Comparison of ENCODE assay signal across 17 cellular contexts in the genomic region with DNA sequence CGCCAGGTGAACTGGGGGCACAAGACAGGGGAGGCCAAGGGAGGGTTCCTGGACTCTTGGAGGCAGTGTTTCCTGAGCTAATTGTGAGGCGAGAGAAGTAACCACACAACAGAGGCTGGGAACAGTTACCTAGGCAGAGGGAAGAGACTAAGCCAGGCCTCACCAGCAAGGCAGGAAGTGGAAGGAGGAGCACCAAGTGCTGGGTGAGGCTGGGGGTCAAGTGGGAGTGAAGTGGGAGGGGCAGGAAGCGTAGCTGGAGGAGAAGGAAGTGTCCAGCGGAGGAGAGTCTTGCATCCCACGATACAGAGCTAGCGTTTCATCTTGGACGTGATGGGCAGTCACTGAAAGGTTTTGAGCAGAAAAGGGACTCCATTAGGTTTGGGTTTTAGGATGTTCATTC. TPM values are rescaled to one million over a fixed set of nuclear protein-coding genes. Genes with fewer than 3 reads are reported as not detected.
DNase-seq lines count a peak whose midpoint lies in the region; ATAC-seq and TF ChIP-seq lines count a peak whose summit lies in the region.
"Had no signal": no experiment of that assay in that cellular context is flagged by ENCODE, and none has a peak within 500 bp of the region (broad histone marks: within the 10 kb centered on the region; RNA-seq: fewer than 3 reads in every experiment).

No MANE protein-coding gene starts in this region.

- in situ Hi-C loops in transverse colon (cut with MboI; ENCODE audit: low pct_ligation_motif_present in 1 of 4, low pct_unique_long_range_greater_than_20kb in 1 of 4, low sequenced_read_pairs in 3 of 4) = no loop called here

- DNase-seq in activated CD4-positive, alpha-beta T cell treated with anti-CD3 and anti-CD28 coated beads for 36 hours = no peak
- DNase-seq in activated CD4-positive, alpha-beta T cell treated with anti-CD3 and anti-CD28 coated beads for 1 hour = no peak
- no peak for DNase-seq in central memory CD8-positive, alpha-beta T cell (ENCODE audit: low spot score in 2 of 2)
- DNase-seq in left colon = no peak
- peak; percentile 13 for DNase-seq in transverse colon
- no peak for DNase-seq in nephron progenitor cell
- DNase-seq in activated CD8-positive, alpha-beta memory T cell treated with anti-CD3 and anti-CD28 coated beads for 24 hours = no peak
- DNase-seq in LoVo (ENCODE audit: low spot score) = no peak
- DNase-seq: activated CD4-positive, alpha-beta memory T cell treated with anti-CD3 and anti-CD28 coated beads, Interleukin-2, amount 10 ng/mL, durations not matched to agents 7 days and 5 days; activated T-cell treated with anti-CD3 and anti-CD28 coated beads, Interleukin-2, amount 50 U/mL, for 48 hours; colonic mucosa; HCEC 1CT; NCI-H187; stomach had no signal

- H3K27ac ChIP-seq in transverse colon = peak overlapping the region; percentile 69 to 85 (median 76)
- H3K27ac ChIP-seq: epithelial cell of prostate had no signal

- POLR2A ChIA-PET in activated CD4-positive, alpha-beta T cell treated with anti-CD3 and anti-CD28 coated beads for 36 hours (lab: Charles Lee) = no interaction called here

- no peaks in the 10 kb centered on the region for H3K9me3 ChIP-seq in transverse colon
- H3K9me3 ChIP-seq: colonic mucosa had no signal

- H3K36me3 ChIP-seq in transverse colon = no peaks in the 10 kb centered on the region
- H3K36me3 ChIP-seq: colonic mucosa, stomach had no signal

- TF ChIP-seq EP300 in transverse colon (IDR thresholded peaks at IDR 0.05; ENCODE audit: low read depth) = no peak

- H3K36me3 Mint-ChIP-seq in activated CD4-positive, alpha-beta T cell treated with anti-CD3 and anti-CD28 coated beads for 36 hours (ENCODE audit: low read depth) = peaks cover 3% of the 10 kb centered on the region
- no peaks in the 10 kb centered on the region for H3K36me3 Mint-ChIP-seq in central memory CD8-positive, alpha-beta T cell (ENCODE audit: insufficient read depth)
- H3K36me3 Mint-ChIP-seq in nephron progenitor cell (ENCODE audit: low read depth) = peaks cover 5% of the 10 kb centered on the region

- peaks cover 0 to 4% (median 0%) of the 10 kb centered on the region in 4 donors for H3K4me1 ChIP-seq in transverse colon
- H3K4me1 ChIP-seq: colonic mucosa had no signal

- no peak for TF ChIP-seq POLR2A in transverse colon (IDR thresholded peaks at IDR 0.05)

- peak overlapping the region; percentile 10 for H3K27ac Mint-ChIP-seq in activated CD4-positive, alpha-beta T cell treated with anti-CD3 and anti-CD28 coated beads for 36 hours
- H3K27ac Mint-ChIP-seq in central memory CD8-positive, alpha-beta T cell (ENCODE audit: low read depth) = peak overlapping the region; percentile 26
- no peak overlapping the region for H3K27ac Mint-ChIP-seq in nephron progenitor cell
- H3K27ac Mint-ChIP-seq: activated CD4-positive, alpha-beta memory T cell treated with anti-CD3 and anti-CD28 coated beads, Interleukin-2, amount 10 ng/mL, durations not matched to agents 7 days and 5 days; activated naive CD8-positive, alpha-beta T cell; memory B cell had no signal

- TF ChIP-seq CTCF in transverse colon (IDR thresholded peaks at IDR 0.05) (no peak), nephron progenitor cell (IDR thresholded peaks at IDR 0.05) (no peak)

- intact Hi-C loops in activated CD4-positive, alpha-beta T cell treated with anti-CD3 and anti-CD28 coated beads for 36 hours (cut with DNase I, micrococcal nuclease) = no loop called here
- intact Hi-C loops in left colon (cut with DNase I, micrococcal nuclease) (no loop called here), transverse colon (cut with DNase I; ENCODE audit: low total_unique reads) (no loop called here)

- 78 to 100% methylated on average over 2 to 7 of the region's 7 CpGs for WGBS in transverse colon (ENCODE audit: low coverage in 1 of 2), 2 donors

- H3K9me3 Mint-ChIP-seq in activated CD4-positive, alpha-beta T cell treated with anti-CD3 and anti-CD28 coated beads for 36 hours (ENCODE audit: low read depth) = peaks cover 7% of the 10 kb centered on the region
- peaks cover 6% of the 10 kb centered on the region for H3K9me3 Mint-ChIP-seq in central memory CD8-positive, alpha-beta T cell
- H3K9me3 Mint-ChIP-seq in nephron progenitor cell = peaks cover 26% of the 10 kb centered on the region

- peaks cover 3% of the 10 kb centered on the region for H3K4me1 Mint-ChIP-seq in activated CD4-positive, alpha-beta T cell treated with anti-CD3 and anti-CD28 coated beads for 36 hours
- no peaks in the 10 kb centered on the region for H3K4me1 Mint-ChIP-seq in central memory CD8-positive, alpha-beta T cell
- peaks cover 6% of the 10 kb centered on the region for H3K4me1 Mint-ChIP-seq in nephron progenitor cell
- H3K4me1 Mint-ChIP-seq: activated CD4-positive, alpha-beta memory T cell treated with anti-CD3 and anti-CD28 coated beads, Interleukin-2, amount 10 ng/mL, durations not matched to agents 7 days and 5 days; memory B cell had no signal

- H3K27me3 ChIP-seq in transverse colon = no peaks in the 10 kb centered on the region
- H3K27me3 ChIP-seq: colonic mucosa, stomach had no signal

- CTCF ChIA-PET in activated CD4-positive, alpha-beta T cell treated with anti-CD3 and anti-CD28 coated beads for 36 hours (lab: Charles Lee) = interaction anchor here (0.8 kb wide), 1 partner anchor 93 kb away, joined by 3 read pairs; no protein-coding TSS in a partner anchor

- no peak for ATAC-seq in activated CD4-positive, alpha-beta T cell treated with anti-CD3 and anti-CD28 coated beads for 36 hours
- ATAC-seq in central memory CD8-positive, alpha-beta T cell (replicated peaks; ENCODE audit: extremely low read depth, poor library complexity, severe bottlenecking) = no peak
- peak; percentile 23 for ATAC-seq in left colon

- H3K4me3 ChIP-seq in transverse colon = no peak overlapping the region
- H3K4me3 ChIP-seq: colonic mucosa, stomach had no signal

- no peaks in the 10 kb centered on the region for H3K27me3 Mint-ChIP-seq in activated CD4-positive, alpha-beta T cell treated with anti-CD3 and anti-CD28 coated beads for 36 hours
- no peaks in the 10 kb centered on the region for H3K27me3 Mint-ChIP-seq in central memory CD8-positive, alpha-beta T cell
- peaks cover 12% of the 10 kb centered on the region for H3K27me3 Mint-ChIP-seq in nephron progenitor cell (ENCODE audit: low read depth, poor library complexity)
- H3K27me3 Mint-ChIP-seq: activated CD4-positive, alpha-beta memory T cell treated with anti-CD3 and anti-CD28 coated beads, Interleukin-2, amount 10 ng/mL, durations not matched to agents 7 days and 5 days; activated naive CD8-positive, alpha-beta T cell; memory B cell had no signal

- no peak overlapping the region for H3K4me3 Mint-ChIP-seq in activated CD4-positive, alpha-beta T cell treated with anti-CD3 and anti-CD28 coated beads for 36 hours
- no peak overlapping the region for H3K4me3 Mint-ChIP-seq in central memory CD8-positive, alpha-beta T cell
- H3K4me3 Mint-ChIP-seq in nephron progenitor cell = no peak overlapping the region
- H3K4me3 Mint-ChIP-seq: activated CD4-positive, alpha-beta memory T cell treated with anti-CD3 and anti-CD28 coated beads, Interleukin-2, amount 10 ng/mL, durations not matched to agents 7 days and 5 days; activated naive CD8-positive, alpha-beta T cell; memory B cell had no signal

RNA-seq across cellular contexts. Expression of gene CAPZB, which starts 48.3 kb away (rescaled TPM):
- total RNA-seq in activated CD4-positive, alpha-beta T cell treated with anti-CD3 and anti-CD28 coated beads for 36 hours = 100 to 1,000 TPM; 320 to 346 TPM
- total RNA-seq in left colon (100 to 1,000 TPM; 340 to 367 TPM), transverse colon (100 to 1,000 TPM; 127 to 404 (median 136) TPM)
